13 cellular contexts compared by ENCODE assay signal in genomic region chr6:148884461-148884860, GRCh38.
DNase-seq lines count a peak whose midpoint lies in the region; ATAC-seq, FAIRE-seq and TF ChIP-seq lines count a peak whose summit lies in the region.
"Had no signal": no experiment of that assay in that cellular context is flagged by ENCODE, and none has a peak within 500 bp of the region (broad histone marks: within the 10 kb centered on the region; RNA-seq: fewer than 3 reads in every experiment).

No MANE protein-coding gene starts in this region.

- H3K4me3 Mint-ChIP-seq in activated CD8-positive, alpha-beta T cell treated with anti-CD3 and anti-CD28 coated beads, Interleukin-2, amount 10 ng/mL, durations not matched to agents 7 days and 5 days = no peak overlapping the region

- no peaks in the 10 kb centered on the region for H3K36me3 ChIP-seq in mucosa of descending colon (ENCODE audit: low read depth)

- H3K9me3 ChIP-seq in mucosa of descending colon = no peaks in the 10 kb centered on the region

- TF ChIP-seq CTCF in mucosa of descending colon (IDR thresholded peaks at IDR 0.05) = no peak

- H3K27me3 Mint-ChIP-seq in activated CD8-positive, alpha-beta T cell treated with anti-CD3 and anti-CD28 coated beads, Interleukin-2, amount 10 ng/mL, durations not matched to agents 7 days and 5 days (ENCODE audit: low read depth) = no peaks in the 10 kb centered on the region

- no peaks in the 10 kb centered on the region for H3K4me1 Mint-ChIP-seq in activated CD8-positive, alpha-beta T cell treated with anti-CD3 and anti-CD28 coated beads, Interleukin-2, amount 10 ng/mL, durations not matched to agents 7 days and 5 days (ENCODE audit: low read depth)

- FAIRE-seq in GM12892 (lab: Jason Lieb, UNC) = peak; percentile 21

- no peaks in the 10 kb centered on the region for H3K36me3 Mint-ChIP-seq in activated CD8-positive, alpha-beta T cell treated with anti-CD3 and anti-CD28 coated beads, Interleukin-2, amount 10 ng/mL, durations not matched to agents 7 days and 5 days (ENCODE audit: low read depth)

- no peak for TF ChIP-seq POLR2A in GM12892 (IDR thresholded peaks at IDR 0.05; ENCODE audit: low read depth, low read length)

- no peak overlapping the region for H3K27ac Mint-ChIP-seq in activated CD8-positive, alpha-beta T cell treated with anti-CD3 and anti-CD28 coated beads, Interleukin-2, amount 10 ng/mL, durations not matched to agents 7 days and 5 days

- CTCF ChIA-PET in activated CD8-positive, alpha-beta T cell treated with anti-CD3 and anti-CD28 coated beads, Interleukin-2, amount 10 ng/mL, durations not matched to agents 7 days and 5 days (lab: Charles Lee) = no interaction called here

- no peak for DNase-seq in GM12892 (ENCODE audit: insufficient read length)
- DNase-seq in mucosa of descending colon = no peak
- no peak for DNase-seq in Ammon's horn (ENCODE audit: low spot score)
- no peak for DNase-seq in activated CD8-positive, alpha-beta T cell treated with anti-CD3 and anti-CD28 coated beads, Interleukin-2, amount 10 ng/mL, durations not matched to agents 7 days and 5 days
- DNase-seq in NCI-H82 treated with DMSO at 0.1 percent for 48 hours (lab: John Stamatoyannopoulos, UW; ENCODE audit: unreplicated experiment) = no peak
- DNase-seq: activated gamma-delta T cell treated with Interleukin-2 at 50 U/mL for 16 hours, kidney glomerular epithelial cell, NCI-H446 had no signal

- H3K9me3 Mint-ChIP-seq in activated CD8-positive, alpha-beta T cell treated with anti-CD3 and anti-CD28 coated beads, Interleukin-2, amount 10 ng/mL, durations not matched to agents 7 days and 5 days (ENCODE audit: insufficient read depth) = no peaks in the 10 kb centered on the region

- H3K4me1 ChIP-seq in mucosa of descending colon (ENCODE audit: low read depth) = no peaks in the 10 kb centered on the region

- intact Hi-C loops in mucosa of descending colon (cut with DNase I, micrococcal nuclease) = no loop called here

- ATAC-seq in GM21367 (IDR thresholded peaks at IDR 0.05; ENCODE audit: unreplicated experiment) (peak; percentile 55), HG03378 (IDR thresholded peaks at IDR 0.05; ENCODE audit: unreplicated experiment) (peak; percentile 85), mucosa of descending colon (peak; percentile 25), HG03457 (IDR thresholded peaks at IDR 0.05; ENCODE audit: unreplicated experiment) (no peak)
- ATAC-seq in activated CD8-positive, alpha-beta T cell treated with anti-CD3 and anti-CD28 coated beads, Interleukin-2, amount 10 ng/mL, durations not matched to agents 7 days and 5 days = no peak
- ATAC-seq: HCT116 had no signal

- POLR2A ChIA-PET in activated CD8-positive, alpha-beta T cell treated with anti-CD3 and anti-CD28 coated beads, Interleukin-2, amount 10 ng/mL, durations not matched to agents 7 days and 5 days (lab: Charles Lee) = no interaction called here

- no peak overlapping the region for H3K4me3 ChIP-seq in mucosa of descending colon
- H3K4me3 ChIP-seq: hepatocyte had no signal

Comparison
In these comparisons a context has a peak if more than half of its experiments do, and no peak if none do; other contexts are left out.
1. ATAC-seq: peak in GM21367 (single experiment), HG03378 (single experiment) and mucosa of descending colon (single experiment); none in activated CD8-positive, alpha-beta T cell treated with anti-CD3 and anti-CD28 coated beads, Interleukin-2, amount 10 ng/mL, durations not matched to agents 7 days and 5 days (single experiment) and HG03457 (single experiment).